In the genomic region with DNA sequence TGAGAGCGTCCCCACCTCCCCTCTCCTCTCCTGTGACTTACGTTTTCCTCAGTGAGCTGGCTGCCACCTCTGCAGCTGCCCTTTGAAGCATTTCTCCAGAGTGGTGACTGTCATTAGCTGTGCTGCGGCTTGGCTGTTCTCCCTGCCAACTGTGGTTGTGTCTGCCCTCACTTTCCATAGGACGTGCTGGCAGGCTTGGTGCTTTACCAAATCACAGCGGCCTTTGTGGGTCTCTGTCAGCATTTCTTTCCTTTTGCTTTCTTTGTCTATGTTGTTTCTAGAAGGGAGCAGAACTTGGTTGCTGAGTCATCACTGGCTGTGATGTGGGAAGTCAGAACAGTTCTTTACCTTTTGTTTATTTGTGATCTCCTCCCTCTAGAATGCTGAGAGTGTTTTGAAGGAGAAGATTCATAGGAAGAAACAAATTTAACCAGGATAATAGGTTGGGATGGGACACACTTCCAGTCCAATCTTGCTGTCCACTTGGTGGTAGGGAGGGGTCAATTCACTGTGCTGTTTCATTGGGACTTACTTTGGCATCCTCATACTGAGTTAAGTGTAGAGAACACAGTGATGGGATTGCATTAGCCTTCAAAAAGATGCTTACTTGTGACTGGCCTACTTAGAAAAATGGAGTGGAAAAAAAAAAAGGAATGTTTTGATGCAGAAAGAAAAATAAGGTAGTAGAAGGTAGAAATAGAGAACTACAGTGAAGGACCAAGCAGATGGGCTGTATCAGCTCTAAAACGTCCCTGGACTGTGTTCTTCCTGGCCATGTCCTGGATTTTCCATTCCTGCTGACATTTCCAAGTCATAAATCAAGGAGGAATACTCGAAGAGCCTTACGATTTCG, we compare ENCODE assay signal across 8 cellular contexts.
DNase-seq lines count a peak whose midpoint lies in the region; ATAC-seq, FAIRE-seq and TF ChIP-seq lines count a peak whose summit lies in the region.

No MANE protein-coding gene starts in this region.

- ATAC-seq in psoas muscle (peak; percentile 39 to 76 (median 62)), HG02623 (IDR thresholded peaks at IDR 0.05; ENCODE audit: unreplicated experiment) (no peak), HG03280 (IDR thresholded peaks at IDR 0.05; ENCODE audit: unreplicated experiment) (no peak), HG03457 (IDR thresholded peaks at IDR 0.05; ENCODE audit: unreplicated experiment) (no peak)

- H3K4me3 ChIP-seq in esophagus (ENCODE audit: low read depth in 1 of 2, low read length in 2 of 2) (no peak overlapping the region), psoas muscle (no peak overlapping the region)

- no peaks in the 10 kb centered on the region for H3K27me3 ChIP-seq in esophagus (ENCODE audit: control insufficient read depth in 1 of 2, insufficient read depth in 2 of 2, low read length in 2 of 2)
- no peaks in the 10 kb centered on the region for H3K27me3 ChIP-seq in psoas muscle (ENCODE audit: insufficient read depth in 3 of 3, low read length in 2 of 3)

- H3K4me1 ChIP-seq in esophagus (ENCODE audit: control insufficient read depth in 2 of 2, insufficient read depth in 2 of 2, low read length in 1 of 2) (peaks cover 0 to 3% of the 10 kb centered on the region in 2 donors), psoas muscle (peaks cover 11% of the 10 kb centered on the region)

- intact Hi-C loops in psoas muscle (cut with DNase I): no loop called here

- WGBS in esophagus, 2 donors: 27 to 29% methylated on average over 9 of the region's 9 CpGs
- 9 to 16% (median 11%) methylated on average over 9 of the region's 9 CpGs for WGBS in psoas muscle, 3 donors

- H3K9me3 ChIP-seq in esophagus (ENCODE audit: control insufficient read depth in 2 of 2, insufficient read depth in 1 of 2, low read depth in 1 of 2, low read length in 1 of 2) (no peaks in the 10 kb centered on the region), psoas muscle (no peaks in the 10 kb centered on the region)

- no peaks in the 10 kb centered on the region for H3K36me3 ChIP-seq in esophagus (ENCODE audit: control insufficient read depth in 2 of 2, insufficient read depth in 2 of 2, low read length in 1 of 2)
- no peaks in the 10 kb centered on the region for H3K36me3 ChIP-seq in psoas muscle (ENCODE audit: insufficient read depth in 1 of 2, low read depth in 1 of 2)

- H3K27ac ChIP-seq in esophagus (ENCODE audit: low read depth in 2 of 2, low read length in 1 of 2): peak overlapping the region; percentile 78 to 90
- H3K27ac ChIP-seq in psoas muscle: no peak overlapping the region

- TF ChIP-seq CTCF in psoas muscle (IDR thresholded peaks at IDR 0.05): no peak

- DNase-seq in DMS79 (lab: John Stamatoyannopoulos, UW) (peak; percentile 71), RCC 7860 (ENCODE audit: low spot score) (peak; percentile 89), psoas muscle (peak in 1 of 2 donors; percentile 21), KG1 (lab: John Stamatoyannopoulos, UW) (no peak)

- peak; percentile 87 for FAIRE-seq in RCC 7860 (lab: Jason Lieb, UNC)

Comparison
In these comparisons a context has a peak if more than half of its experiments do, and no peak if none do; other contexts are left out.
1. ATAC-seq: peak in psoas muscle (4 of 4); none in HG02623 (single experiment), HG03280 (single experiment) and HG03457 (single experiment).